1 cellular context compared by ENCODE assay signal in genomic region chr4:74056858-74057562, GRCh38.
A peak's percentile ranks its signal among the peaks of the same experiment; 100 is the strongest.
TF ChIP-seq lines count a peak whose summit lies in the region.

No MANE protein-coding gene starts in this region.

TF ChIP-seq in HEK293, 187 proteins besides CTCF, POLR2A, EP300 and RAD21 (continued from another document):
- TF ChIP-seq ZSCAN4 (tag by site-specific recombination; IDR thresholded peaks at IDR 0.05) (no peak), ZNF24 (tag by site-specific recombination; IDR thresholded peaks at IDR 0.05) (0 out of 2 replicates have a peak, but pooled peaks have one; percentile 18), ZNF624 (tag by site-specific recombination; IDR thresholded peaks at IDR 0.05) (no peak), ZNF10 (tag by site-specific recombination; IDR thresholded peaks at IDR 0.05) (peak; percentile 23; the same call in 1 of the 2 replicates), ZNF394 (tag by site-specific recombination; IDR thresholded peaks at IDR 0.05; ENCODE audit: borderline replicate concordance) (peak; percentile 36; the same call in 1 of the 2 replicates), ZNF707 (tag by site-specific recombination; IDR thresholded peaks at IDR 0.05) (no peak), TCF7L2 (IDR thresholded peaks at IDR 0.05; ENCODE audit: borderline replicate concordance, low read depth, low read length) (no peak), SCRT2 (tag by site-specific recombination; IDR thresholded peaks at IDR 0.05) (no peak), ZNF157 (tag by site-specific recombination; IDR thresholded peaks at IDR 0.05) (no peak), ZEB2 (tag by site-specific recombination; IDR thresholded peaks at IDR 0.05) (peak; percentile 65; the same call in 1 of the 2 replicates), ZNF660 (tag by site-specific recombination; IDR thresholded peaks at IDR 0.05) (0 out of 2 replicates have a peak, but pooled peaks have one; percentile 67), TSHZ1 (tag by site-specific recombination; IDR thresholded peaks at IDR 0.05; ENCODE audit: borderline replicate concordance) (0 out of 2 replicates have a peak, but pooled peaks have one; percentile 53), ZNF629 (tag by site-specific recombination; IDR thresholded peaks at IDR 0.05) (peak; percentile 93), ZNF362 (tag by site-specific recombination; IDR thresholded peaks at IDR 0.05) (peak; percentile 55; the same call in 1 of the 2 replicates), ZBTB21 (tag by site-specific recombination; IDR thresholded peaks at IDR 0.05) (peak; percentile 70), ZIC2 (tag by site-specific recombination; IDR thresholded peaks at IDR 0.05) (no peak), SCRT1 (tag by site-specific recombination; IDR thresholded peaks at IDR 0.05; ENCODE audit: borderline replicate concordance) (no peak), ZNF324 (tag by site-specific recombination; IDR thresholded peaks at IDR 0.05) (no peak), ZNF416 (tag by site-specific recombination; IDR thresholded peaks at IDR 0.05) (no peak), PRDM6 (tag by site-specific recombination; IDR thresholded peaks at IDR 0.05) (peak; percentile 80), PRDM2 (tag by site-specific recombination; IDR thresholded peaks at IDR 0.05; ENCODE audit: borderline replicate concordance) (no peak), ZNF292 (tag by site-specific recombination; IDR thresholded peaks at IDR 0.05; ENCODE audit: borderline replicate concordance, low read depth) (no peak), ZNF670 (tag by site-specific recombination; IDR thresholded peaks at IDR 0.05; ENCODE audit: low read depth) (no peak), ATF2 (tag by site-specific recombination; IDR thresholded peaks at IDR 0.05; ENCODE audit: low read depth) (peak; percentile 79), ZNF514 (tag by site-specific recombination; IDR thresholded peaks at IDR 0.05) (no peak), ZNF174 (tag by site-specific recombination; IDR thresholded peaks at IDR 0.05) (peak; percentile 9; the same call in 1 of the 2 replicates), ZFHX2 (tag by site-specific recombination; conservative IDR thresholded peaks at IDR 0.05) (no peak), ZNF18 (tag by site-specific recombination; IDR thresholded peaks at IDR 0.05) (no peak), OVOL3 (tag by site-specific recombination; IDR thresholded peaks at IDR 0.05) (no peak)
TF ChIP-seq in HEK293: peak in this region for 18.
